Comparison of ENCODE assay signal across 20 cellular contexts in the genomic region with DNA sequence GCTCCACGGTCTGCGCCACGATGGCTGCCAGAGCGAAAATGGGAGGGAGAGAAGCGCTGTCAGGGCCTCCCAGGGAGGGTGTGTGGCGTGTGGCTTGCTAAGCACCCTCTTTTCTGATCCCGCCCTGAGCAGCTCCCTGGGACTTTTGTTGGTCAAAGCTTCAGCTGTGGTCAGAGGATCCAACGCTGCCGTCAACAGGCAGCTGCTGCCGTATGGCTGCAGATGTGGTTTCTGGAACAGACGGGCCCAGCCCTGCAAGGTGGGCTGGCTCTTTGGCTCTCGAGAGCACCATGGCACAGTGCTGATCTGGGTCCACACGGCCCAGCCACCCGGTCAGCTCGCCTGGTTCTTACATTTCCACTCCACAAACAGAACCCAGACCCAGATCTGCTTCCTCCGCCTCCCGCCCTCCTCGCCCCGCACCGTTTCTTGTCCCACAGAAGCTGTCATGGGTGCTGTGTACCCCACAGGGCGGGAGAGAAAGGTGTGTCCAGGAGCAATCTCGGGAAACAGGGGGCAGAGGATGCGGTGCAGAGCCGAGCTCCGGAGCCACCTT.
DNase-seq lines count a peak whose midpoint lies in the region; ATAC-seq and TF ChIP-seq lines count a peak whose summit lies in the region.
"Had no signal": no experiment of that assay in that cellular context is flagged by ENCODE, and none has a peak within 500 bp of the region (broad histone marks: within the 10 kb centered on the region; RNA-seq: fewer than 3 reads in every experiment).

No MANE protein-coding gene starts in this region.

- ATAC-seq in sciatic nerve: no peak
- ATAC-seq: activated naive CD8-positive, alpha-beta T cell treated with anti-CD3 and anti-CD28 coated beads, Interleukin-2, amount 50 U/mL, for 24 hours; effector memory CD8-positive, alpha-beta T cell; stimulated activated memory B cell treated with anti-CD40 and anti-IgM and Interleukin-4, amounts not matched to agents 10 μg/mL and 1 μg/mL and 100 μg/mL, for 72 hours had no signal

- TF ChIP-seq CTCF in glutamatergic neuron (IDR thresholded peaks at IDR 0.05; ENCODE audit: partially characterized antibody, unreplicated experiment) (no peak), brain microvascular endothelial cell (IDR thresholded peaks at IDR 0.05; ENCODE audit: low read depth, low read length, missing control alignments) (no peak)

- no peaks in the 10 kb centered on the region for H3K36me3 ChIP-seq in NT2/D1 (ENCODE audit: insufficient read depth, insufficient read length, low read length)
- no peaks in the 10 kb centered on the region for H3K36me3 ChIP-seq in brain microvascular endothelial cell (replicated peaks)
- H3K36me3 ChIP-seq: ovary had no signal

- H3K9me3 Mint-ChIP-seq in glutamatergic neuron (ENCODE audit: unreplicated experiment): peaks cover 7% of the 10 kb centered on the region
- H3K9me3 Mint-ChIP-seq: activated naive CD8-positive, alpha-beta T cell treated with anti-CD3 and anti-CD28 coated beads, Interleukin-2, amount 50 U/mL, for 24 hours; effector memory CD8-positive, alpha-beta T cell; stimulated activated memory B cell treated with anti-CD40 and anti-IgM and Interleukin-4, amounts not matched to agents 10 μg/mL and 1 μg/mL and 100 μg/mL, for 72 hours had no signal

- in situ Hi-C loops in brain microvascular endothelial cell (cut with HindIII; ENCODE audit: low pct_ligation_motif_present, low sequenced_read_pairs): no loop called here

- intact Hi-C loops in sciatic nerve (cut with DNase I): no loop called here

- peaks cover 17% of the 10 kb centered on the region for H3K4me1 Mint-ChIP-seq in glutamatergic neuron (ENCODE audit: low read depth, unreplicated experiment)
- H3K4me1 Mint-ChIP-seq: activated naive CD8-positive, alpha-beta T cell treated with anti-CD3 and anti-CD28 coated beads, Interleukin-2, amount 50 U/mL, for 24 hours; stimulated activated memory B cell treated with anti-CD40 and anti-IgM and Interleukin-4, amounts not matched to agents 10 μg/mL and 1 μg/mL and 100 μg/mL, for 72 hours had no signal

- no peaks in the 10 kb centered on the region for H3K9me3 ChIP-seq in NT2/D1 (ENCODE audit: insufficient read depth, low read length)
- H3K9me3 ChIP-seq: ovary had no signal

- H3K4me3 ChIP-seq in NT2/D1 (ENCODE audit: insufficient read length, low read depth) (no peak overlapping the region), brain microvascular endothelial cell (ENCODE audit: low read depth, low read length) (no peak overlapping the region)
- H3K4me3 ChIP-seq: ovary had no signal

- peaks cover 5% of the 10 kb centered on the region for H3K27me3 Mint-ChIP-seq in glutamatergic neuron (ENCODE audit: unreplicated experiment)

- peak overlapping the region; percentile 42 for H3K9ac ChIP-seq in NT2/D1 (ENCODE audit: insufficient read length, low read depth)

- H3K36me3 Mint-ChIP-seq in glutamatergic neuron (ENCODE audit: unreplicated experiment): peaks cover 3% of the 10 kb centered on the region
- H3K36me3 Mint-ChIP-seq: stimulated activated memory B cell treated with anti-CD40 and anti-IgM and Interleukin-4, amounts not matched to agents 10 μg/mL and 1 μg/mL and 100 μg/mL, for 72 hours had no signal

- H3K27ac Mint-ChIP-seq in glutamatergic neuron (ENCODE audit: unreplicated experiment): no peak overlapping the region
- H3K27ac Mint-ChIP-seq: activated naive CD8-positive, alpha-beta T cell treated with anti-CD3 and anti-CD28 coated beads, Interleukin-2, amount 50 U/mL, for 24 hours; effector memory CD8-positive, alpha-beta T cell; stimulated activated memory B cell treated with anti-CD40 and anti-IgM and Interleukin-4, amounts not matched to agents 10 μg/mL and 1 μg/mL and 100 μg/mL, for 72 hours had no signal

- peaks cover 12% of the 10 kb centered on the region for H3K4me1 ChIP-seq in NT2/D1 (ENCODE audit: insufficient read depth, insufficient read length)

- peaks cover 10% of the 10 kb centered on the region for H3K27me3 ChIP-seq in NT2/D1 (ENCODE audit: insufficient read depth, insufficient read length)
- H3K27me3 ChIP-seq in brain microvascular endothelial cell (replicated peaks): no peaks in the 10 kb centered on the region
- H3K27me3 ChIP-seq: ovary had no signal

- peak; percentile 1 for DNase-seq in activated CD4-positive, alpha-beta T cell treated with anti-CD3 and anti-CD28 coated beads for 48 hours
- no peak for DNase-seq in activated CD4-positive, alpha-beta T cell treated with anti-CD3 and anti-CD28 coated beads, Interleukin-2, amount 50 U/mL, for 48 hours
- DNase-seq in NT2/D1 (ENCODE audit: low read depth, low spot score) (no peak), glutamatergic neuron (peak; percentile 40), sciatic nerve (ENCODE audit: low spot score) (peak; percentile 32), NCI-H2227 treated with DMSO at 0.1 percent for 48 hours (lab: John Stamatoyannopoulos, UW) (no peak), brain microvascular endothelial cell (no peak), NOMO-1 (lab: John Stamatoyannopoulos, UW; ENCODE audit: unreplicated experiment in 2 of 2) (no peak)
- DNase-seq: activated naive CD8-positive, alpha-beta T cell treated with anti-CD3 and anti-CD28 coated beads, Interleukin-2, amount 50 U/mL, for 24 hours; DMS79; effector memory CD8-positive, alpha-beta T cell; kidney glomerular epithelial cell; MV-4-11; NCI-H526 treated with DMSO at 0.1 percent for 48 hours; small intestine; SW 1271 had no signal

- H3K27ac ChIP-seq in brain microvascular endothelial cell: no peak overlapping the region
- H3K27ac ChIP-seq: C4-2B, HL-60, ovary had no signal

- H3K4me3 Mint-ChIP-seq in glutamatergic neuron (ENCODE audit: unreplicated experiment): peak overlapping the region; percentile 42
- H3K4me3 Mint-ChIP-seq: activated naive CD8-positive, alpha-beta T cell treated with anti-CD3 and anti-CD28 coated beads, Interleukin-2, amount 50 U/mL, for 24 hours; effector memory CD8-positive, alpha-beta T cell; stimulated activated memory B cell treated with anti-CD40 and anti-IgM and Interleukin-4, amounts not matched to agents 10 μg/mL and 1 μg/mL and 100 μg/mL, for 72 hours had no signal

Comparison
In these comparisons a context has a peak if more than half of its experiments do, and no peak if none do; other contexts are left out.
1. DNase-seq: peak in activated CD4-positive, alpha-beta T cell treated with anti-CD3 and anti-CD28 coated beads for 48 hours (single experiment), glutamatergic neuron (single experiment) and sciatic nerve (single experiment); none in activated CD4-positive, alpha-beta T cell treated with anti-CD3 and anti-CD28 coated beads, Interleukin-2, amount 50 U/mL, for 48 hours (0 of 2), NT2/D1 (single experiment), NCI-H2227 treated with DMSO at 0.1 percent for 48 hours (single experiment), brain microvascular endothelial cell (single experiment) and NOMO-1 (0 of 2).